1 cellular context compared by ENCODE assay signal in the genomic region with DNA sequence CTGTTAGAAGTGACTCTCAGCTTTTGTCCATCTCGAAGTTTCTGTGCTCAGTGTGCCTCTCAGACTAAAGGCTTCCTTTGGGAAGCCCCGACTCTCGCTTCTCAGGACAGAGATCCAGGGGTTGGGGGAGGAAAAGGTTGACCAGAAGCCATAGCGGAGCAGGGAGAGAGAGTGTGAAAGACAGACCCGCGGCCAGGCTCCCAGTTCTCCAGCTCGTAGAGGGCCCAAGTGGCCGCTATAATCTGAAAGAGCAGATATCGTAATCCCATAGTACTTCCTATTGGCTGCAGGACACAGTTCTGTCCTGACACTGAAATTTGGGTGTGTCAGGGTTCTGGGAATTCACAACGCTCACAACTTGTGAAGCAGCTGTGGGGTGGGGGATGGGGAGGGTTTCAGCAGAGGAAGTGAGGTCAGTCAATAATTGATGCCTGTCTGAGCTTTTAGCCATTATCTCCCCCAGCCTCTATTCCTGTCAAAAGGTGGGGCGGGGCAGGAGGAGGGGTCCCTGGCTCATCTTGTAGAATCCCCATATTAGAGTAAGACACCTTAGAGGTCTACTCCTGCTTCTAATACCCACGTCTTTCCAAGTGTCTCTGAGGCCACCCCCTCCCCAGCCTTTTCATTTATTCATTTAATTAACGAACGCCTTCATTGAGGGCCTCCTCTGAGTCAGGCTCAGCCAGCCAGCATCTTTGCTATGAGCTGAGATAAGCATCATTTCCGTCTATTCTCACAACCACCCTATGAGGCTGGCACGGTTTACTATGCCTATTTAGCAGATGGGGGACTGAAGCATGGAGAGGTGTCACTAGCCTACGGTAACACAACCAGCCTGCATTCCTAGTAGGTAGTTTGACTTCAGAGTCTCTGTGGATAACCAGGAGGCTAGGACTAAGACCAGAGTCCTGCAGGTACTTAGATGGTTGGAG.
TF ChIP-seq lines count a peak whose summit lies in the region.

No MANE protein-coding gene starts in this region.

TF ChIP-seq in HepG2, 621 proteins besides CTCF, POLR2A, EP300 and RAD21:
- TF ChIP-seq ZNF383 (CRISPR knock-in tag; IDR thresholded peaks at IDR 0.05; ENCODE audit: borderline replicate concordance) (no peak), RARA (CRISPR knock-in tag; IDR thresholded peaks at IDR 0.05) (no peak), NFKB2 (CRISPR knock-in tag; IDR thresholded peaks at IDR 0.05; ENCODE audit: borderline replicate concordance) (no peak), ZFAT (CRISPR knock-in tag; conservative IDR thresholded peaks at IDR 0.05) (no peak), ETV5 (CRISPR knock-in tag; IDR thresholded peaks at IDR 0.05; ENCODE audit: borderline replicate concordance) (no peak), HNRNPLL (IDR thresholded peaks at IDR 0.05; ENCODE audit: low read depth, low read length, poor library complexity, severe bottlenecking) (no peak)
- TF ChIP-seq, protein P1, sequence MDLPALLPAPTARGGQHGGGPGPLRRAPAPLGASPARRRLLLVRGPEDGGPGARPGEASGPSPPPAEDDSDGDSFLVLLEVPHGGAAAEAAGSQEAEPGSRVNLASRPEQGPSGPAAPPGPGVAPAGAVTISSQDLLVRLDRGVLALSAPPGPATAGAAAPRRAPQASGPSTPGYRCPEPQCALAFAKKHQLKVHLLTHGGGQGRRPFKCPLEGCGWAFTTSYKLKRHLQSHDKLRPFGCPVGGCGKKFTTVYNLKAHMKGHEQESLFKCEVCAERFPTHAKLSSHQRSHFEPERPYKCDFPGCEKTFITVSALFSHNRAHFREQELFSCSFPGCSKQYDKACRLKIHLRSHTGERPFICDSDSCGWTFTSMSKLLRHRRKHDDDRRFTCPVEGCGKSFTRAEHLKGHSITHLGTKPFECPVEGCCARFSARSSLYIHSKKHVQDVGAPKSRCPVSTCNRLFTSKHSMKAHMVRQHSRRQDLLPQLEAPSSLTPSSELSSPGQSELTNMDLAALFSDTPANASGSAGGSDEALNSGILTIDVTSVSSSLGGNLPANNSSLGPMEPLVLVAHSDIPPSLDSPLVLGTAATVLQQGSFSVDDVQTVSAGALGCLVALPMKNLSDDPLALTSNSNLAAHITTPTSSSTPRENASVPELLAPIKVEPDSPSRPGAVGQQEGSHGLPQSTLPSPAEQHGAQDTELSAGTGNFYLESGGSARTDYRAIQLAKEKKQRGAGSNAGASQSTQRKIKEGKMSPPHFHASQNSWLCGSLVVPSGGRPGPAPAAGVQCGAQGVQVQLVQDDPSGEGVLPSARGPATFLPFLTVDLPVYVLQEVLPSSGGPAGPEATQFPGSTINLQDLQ (CRISPR knock-in tag; IDR thresholded peaks at IDR 0.05), result no peak
